Comparison of ENCODE assay signal across 10 cellular contexts in the genomic region with DNA sequence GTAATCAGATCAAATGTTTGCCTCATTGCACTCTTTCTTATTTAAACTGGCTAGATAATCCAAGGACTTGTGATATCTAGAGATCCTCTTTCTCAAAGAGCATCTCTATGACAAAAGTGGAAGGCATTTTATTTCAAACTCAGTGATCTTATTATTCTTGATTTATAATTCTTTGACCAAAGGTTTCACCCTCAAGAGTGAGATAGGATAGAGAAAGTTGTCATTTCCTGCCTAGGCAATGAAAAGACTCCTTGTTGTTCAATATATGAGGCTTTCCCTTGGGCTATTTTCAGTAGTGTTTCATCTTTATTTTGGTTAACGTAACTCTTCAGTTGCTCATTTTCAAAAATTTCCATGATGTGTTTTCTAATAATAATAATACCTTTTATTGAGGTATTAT. TPM values are rescaled to one million over a fixed set of nuclear protein-coding genes. Genes with fewer than 3 reads are reported as not detected.
"Had no signal": no experiment of that assay in that cellular context is flagged by ENCODE, and none has a peak within 500 bp of the region (broad histone marks: within the 10 kb centered on the region; RNA-seq: fewer than 3 reads in every experiment).

No MANE protein-coding gene starts in this region.

- H3K4me3 ChIP-seq: GM23248, HAP-1, K562 had no signal

- H3K36me3 ChIP-seq: HAP-1 had no signal

- H3K4me3 Mint-ChIP-seq: HFFc6 had no signal

- H3K9ac ChIP-seq: GM23248 had no signal

- DNase-seq: GM23248, GOT3, H7, HFFc6, IMR-90, KG1 had no signal

- H3K9me3 Mint-ChIP-seq: HFFc6 had no signal

- H3K27ac Mint-ChIP-seq: HFFc6 had no signal

- H3K4me1 ChIP-seq: HAP-1 had no signal

- H3K9me3 ChIP-seq: HAP-1 had no signal

- H3K27ac ChIP-seq: GM23248 had no signal

- H2AFZ ChIP-seq: GM23248 had no signal

- ATAC-seq: HCT116, K562 had no signal

RNA-seq across cellular contexts. Expression of a gene that starts 18.0 kb away (rescaled TPM):
- total RNA-seq: GM23248, H4, H7, HFFc6, IMR-90, K562 had no signal
- polyA plus RNA-seq: GM23248, IMR-90, K562 had no signal
